In genomic region chr1:109371271-109371739, GRCh38 we compare ENCODE assay signal across 8 cellular contexts. TPM values are rescaled to one million over a fixed set of nuclear protein-coding genes. Genes with fewer than 3 reads are reported as not detected.
DNase-seq lines count a peak whose midpoint lies in the region; ATAC-seq and TF ChIP-seq lines count a peak whose summit lies in the region.

No MANE protein-coding gene starts in this region.

- H3K27me3 Mint-ChIP-seq in CD4-positive, alpha-beta memory T cell: peaks cover 14 to 37% of the 10 kb centered on the region in 2 donors

- peak overlapping the region; percentile 42 for H3K4me3 ChIP-seq in coronary artery
- peak overlapping the region; percentile 14 to 30 for H3K4me3 ChIP-seq in neutrophil (ENCODE audit: low read depth in 1 of 2, low read length in 1 of 2)
- H3K4me3 ChIP-seq in CD4-positive, alpha-beta memory T cell (ENCODE audit: low read length in 2 of 2): no peak overlapping the region

- DNase-seq in AG20443 (ENCODE audit: low spot score) (peak; percentile 67), NCI-H226 (peak; percentile 83), coronary artery (ENCODE audit: low spot score) (no peak), NCI-H446 (lab: John Stamatoyannopoulos, UW) (no peak)
- no peak for DNase-seq in CD4-positive, alpha-beta memory T cell

- peaks cover 10% of the 10 kb centered on the region for H3K36me3 ChIP-seq in neutrophil
- H3K36me3 ChIP-seq in CD4-positive, alpha-beta memory T cell (ENCODE audit: insufficient read depth, low read length): no peaks in the 10 kb centered on the region

- no peaks in the 10 kb centered on the region for H3K9me3 ChIP-seq in neutrophil
- no peaks in the 10 kb centered on the region for H3K9me3 ChIP-seq in CD4-positive, alpha-beta memory T cell (ENCODE audit: control insufficient read depth in 1 of 2, low read length in 2 of 2)

- H3K36me3 Mint-ChIP-seq in CD4-positive, alpha-beta memory T cell: no peaks in the 10 kb centered on the region

- POLR2A ChIA-PET in CD4-positive, alpha-beta memory T cell (lab: Charles Lee; ENCODE audit: partially characterized antibody): no interaction called here

- H3K4me1 Mint-ChIP-seq in CD4-positive, alpha-beta memory T cell: peaks cover 0 to 7% (median 4%) of the 10 kb centered on the region in 4 donors

- intact Hi-C loops in CD4-positive, alpha-beta memory T cell (cut with micrococcal nuclease): no loop called here

- TF ChIP-seq CTCF in coronary artery (IDR thresholded peaks at IDR 0.05) (no peak), neutrophil (IDR thresholded peaks at IDR 0.05) (no peak)

- peaks cover 49 to 51% of the 10 kb centered on the region in 2 experiments for H3K4me1 ChIP-seq in neutrophil (ENCODE audit: control insufficient read depth in 1 of 2, insufficient read depth in 1 of 2, low read depth in 1 of 2, low read length in 1 of 2)
- H3K4me1 ChIP-seq in CD4-positive, alpha-beta memory T cell (ENCODE audit: insufficient read depth, low read length): peaks cover 8% of the 10 kb centered on the region

- no peak overlapping the region for H3K4me3 Mint-ChIP-seq in CD4-positive, alpha-beta memory T cell

- ATAC-seq in HG02759 (IDR thresholded peaks at IDR 0.05; ENCODE audit: unreplicated experiment) (no peak), HG03432 (IDR thresholded peaks at IDR 0.05; ENCODE audit: unreplicated experiment) (no peak)

- H3K9me3 Mint-ChIP-seq in CD4-positive, alpha-beta memory T cell: peaks cover 0 to 3% (median 0%) of the 10 kb centered on the region in 8 donors

- H3K27ac ChIP-seq in coronary artery: peak overlapping the region; percentile 87 to 91
- H3K27ac ChIP-seq in neutrophil: peak overlapping the region; percentile 78
- no peak overlapping the region for H3K27ac ChIP-seq in CD4-positive, alpha-beta memory T cell (ENCODE audit: low read depth, low read length)

- CTCF ChIA-PET in CD4-positive, alpha-beta memory T cell (lab: Charles Lee; ENCODE audit: partially characterized antibody): no interaction called here

- H3K27me3 ChIP-seq in neutrophil: no peaks in the 10 kb centered on the region
- H3K27me3 ChIP-seq in CD4-positive, alpha-beta memory T cell (ENCODE audit: insufficient read depth, low read length): no peaks in the 10 kb centered on the region

- H3K27ac Mint-ChIP-seq in CD4-positive, alpha-beta memory T cell: no peak overlapping the region

RNA-seq across cellular contexts. Expression of gene SORT1, which starts 26.4 kb away (rescaled TPM):
- under 1 TPM; 0.69 to 0.93 TPM for total RNA-seq in CD4-positive, alpha-beta memory T cell
- polyA plus RNA-seq in CD4-positive, alpha-beta memory T cell: not detected

RNA-seq across cellular contexts. Expression of gene PSMA5, which starts 54.9 kb away (rescaled TPM):
- 10 to 100 TPM; 87.7 to 90.2 TPM for total RNA-seq in CD4-positive, alpha-beta memory T cell
- 100 to 1,000 TPM in 1 of 2 donors, 10 to 100 TPM in 1; 96.7 to 122 TPM for polyA plus RNA-seq in CD4-positive, alpha-beta memory T cell

Comparison
In these comparisons a context has a peak if more than half of its experiments do, and no peak if none do; other contexts are left out.
1. DNase-seq: peak in AG20443 (single experiment) and NCI-H226 (single experiment); none in coronary artery (single experiment), CD4-positive, alpha-beta memory T cell (0 of 5) and NCI-H446 (0 of 2).
2. H3K4me3 ChIP-seq: peak in coronary artery (single experiment) and neutrophil (2 of 2); none in CD4-positive, alpha-beta memory T cell (0 of 2).